Comparison of ENCODE assay signal across 1 cellular context in genomic region chr2:20223345-20224190, GRCh38.
A peak's percentile ranks its signal among the peaks of the same experiment; 100 is the strongest.
TF ChIP-seq lines count a peak whose summit lies in the region.

No MANE protein-coding gene starts in this region.

TF ChIP-seq in HepG2, 621 proteins besides CTCF, POLR2A, EP300 and RAD21 (continued from another document and continues in another):
- TF ChIP-seq TEF (CRISPR knock-in tag; IDR thresholded peaks at IDR 0.05), result peak; percentile 52; the same call in 1 of the 2 replicates
- peak; percentile 29; the same call in 1 of the 2 replicates for TF ChIP-seq ZNF441 (CRISPR knock-in tag; IDR thresholded peaks at IDR 0.05; ENCODE audit: borderline replicate concordance)
- peak; percentile 83 for TF ChIP-seq ETV5 (CRISPR knock-in tag; IDR thresholded peaks at IDR 0.05; ENCODE audit: borderline replicate concordance)
- TF ChIP-seq NR1H2 (CRISPR knock-in tag; IDR thresholded peaks at IDR 0.05; ENCODE audit: borderline replicate concordance, low read depth), result no peak
- peak; percentile 85 for TF ChIP-seq UBTF (CRISPR knock-in tag; IDR thresholded peaks at IDR 0.05)
- 0 out of 2 replicates have a peak, but pooled peaks have one; percentile 44 for TF ChIP-seq ZNF280D (CRISPR knock-in tag; IDR thresholded peaks at IDR 0.05)
- no peak for TF ChIP-seq ZBTB38 (CRISPR knock-in tag; IDR thresholded peaks at IDR 0.05)
- TF ChIP-seq ZNF891 (CRISPR knock-in tag; IDR thresholded peaks at IDR 0.05), result no peak; the same call in 1 of the 2 replicates
- peak; percentile 23; the same call in 1 of the 2 replicates for TF ChIP-seq ZBTB7B (CRISPR knock-in tag; IDR thresholded peaks at IDR 0.05)
- no peak for TF ChIP-seq ZNF720 (CRISPR knock-in tag; IDR thresholded peaks at IDR 0.05)
- TF ChIP-seq GATAD1 (CRISPR knock-in tag; IDR thresholded peaks at IDR 0.05), result no peak
- TF ChIP-seq REL (CRISPR knock-in tag; conservative IDR thresholded peaks at IDR 0.05), result no peak
- 0 out of 2 replicates have a peak, but pooled peaks have one; percentile 66 for TF ChIP-seq ZNF879 (CRISPR knock-in tag; IDR thresholded peaks at IDR 0.05)
- peak; percentile 24; the same call in 1 of the 2 replicates for TF ChIP-seq RXRA (CRISPR knock-in tag; IDR thresholded peaks at IDR 0.05)
- TF ChIP-seq ELF3 (CRISPR knock-in tag; IDR thresholded peaks at IDR 0.05), result no peak
- TF ChIP-seq ZNF496 (CRISPR knock-in tag; IDR thresholded peaks at IDR 0.05; ENCODE audit: insufficient replicate concordance), result no peak
- TF ChIP-seq MYPOP (CRISPR knock-in tag; IDR thresholded peaks at IDR 0.05), result peak; percentile 93
- TF ChIP-seq ZFP62 (CRISPR knock-in tag; IDR thresholded peaks at IDR 0.05), result no peak
- TF ChIP-seq AKAP8 (CRISPR knock-in tag; IDR thresholded peaks at IDR 0.05), result peak; percentile 90; the same call in 1 of the 2 replicates
- TF ChIP-seq KLF6 (CRISPR knock-in tag; IDR thresholded peaks at IDR 0.05), result 0 out of 2 replicates have a peak, but pooled peaks have one; percentile 6
- no peak for TF ChIP-seq RELA (CRISPR knock-in tag; IDR thresholded peaks at IDR 0.05)
- 0 out of 2 replicates have a peak, but pooled peaks have one; percentile 17 for TF ChIP-seq HNF4A (CRISPR knock-in tag; IDR thresholded peaks at IDR 0.05)
- peak; percentile 55 for TF ChIP-seq ZSCAN31 (CRISPR knock-in tag; IDR thresholded peaks at IDR 0.05; ENCODE audit: low read depth)
- no peak for TF ChIP-seq ATF7 (IDR thresholded peaks at IDR 0.05)
- TF ChIP-seq ATF7 (CRISPR knock-in tag; IDR thresholded peaks at IDR 0.05), result no peak
- TF ChIP-seq SNRNP70 (IDR thresholded peaks at IDR 0.05; ENCODE audit: low read depth, low read length), result no peak
- TF ChIP-seq ZNF609 (CRISPR knock-in tag; IDR thresholded peaks at IDR 0.05; ENCODE audit: borderline replicate concordance), result no peak
- TF ChIP-seq FOXC1 (CRISPR knock-in tag; IDR thresholded peaks at IDR 0.05; ENCODE audit: borderline replicate concordance), result 0 out of 2 replicates have a peak, but pooled peaks have one; percentile 17
- no peak for TF ChIP-seq ZSCAN9 (CRISPR knock-in tag; IDR thresholded peaks at IDR 0.05; ENCODE audit: borderline replicate concordance)
- no peak; the same call in 1 of the 2 replicates for TF ChIP-seq ZNF235 (CRISPR knock-in tag; IDR thresholded peaks at IDR 0.05; ENCODE audit: borderline replicate concordance)
- TF ChIP-seq MYC (CRISPR knock-in tag; IDR thresholded peaks at IDR 0.05; ENCODE audit: borderline replicate concordance), result peak; percentile 73; the same call in 1 of the 2 replicates
- no peak for TF ChIP-seq RFXANK (CRISPR knock-in tag; IDR thresholded peaks at IDR 0.05)
- TF ChIP-seq ZNF563 (CRISPR knock-in tag; IDR thresholded peaks at IDR 0.05), result peak; percentile 32; the same call in 1 of the 2 replicates
- no peak for TF ChIP-seq DZIP1 (CRISPR knock-in tag; IDR thresholded peaks at IDR 0.05)
- no peak for TF ChIP-seq SIX4 (CRISPR knock-in tag; IDR thresholded peaks at IDR 0.05)
- 0 out of 2 replicates have a peak, but pooled peaks have one; percentile 67 for TF ChIP-seq ZNF234 (CRISPR knock-in tag; conservative IDR thresholded peaks at IDR 0.05)
- TF ChIP-seq ZMYM2 (CRISPR knock-in tag; IDR thresholded peaks at IDR 0.05), result no peak
- TF ChIP-seq ZNF687 (CRISPR knock-in tag; IDR thresholded peaks at IDR 0.05), result peak; percentile 97
- peak; percentile 53 for TF ChIP-seq DBP (CRISPR knock-in tag; IDR thresholded peaks at IDR 0.05; ENCODE audit: not compliant biosample characterization)
- peak; percentile 52; the same call in 1 of the 2 replicates for TF ChIP-seq ZNF333 (CRISPR knock-in tag; IDR thresholded peaks at IDR 0.05; ENCODE audit: borderline replicate concordance)
- no peak; the same call in 1 of the 2 replicates for TF ChIP-seq ZNF232 (CRISPR knock-in tag; IDR thresholded peaks at IDR 0.05; ENCODE audit: borderline replicate concordance)
- peak; percentile 61 for TF ChIP-seq PHF8 (CRISPR knock-in tag; IDR thresholded peaks at IDR 0.05)
- TF ChIP-seq KDM1A (CRISPR knock-in tag; IDR thresholded peaks at IDR 0.05), result no peak
- peak; percentile 29; the same call in 1 of the 2 replicates for TF ChIP-seq HIVEP1 (CRISPR knock-in tag; IDR thresholded peaks at IDR 0.05)
- TF ChIP-seq PITX1 (CRISPR knock-in tag; IDR thresholded peaks at IDR 0.05), result no peak
- TF ChIP-seq ZNF547 (CRISPR knock-in tag; IDR thresholded peaks at IDR 0.05), result peak; percentile 65; the same call in 1 of the 2 replicates
